Comparison of ENCODE assay signal across 2 cellular contexts in the genomic region with DNA sequence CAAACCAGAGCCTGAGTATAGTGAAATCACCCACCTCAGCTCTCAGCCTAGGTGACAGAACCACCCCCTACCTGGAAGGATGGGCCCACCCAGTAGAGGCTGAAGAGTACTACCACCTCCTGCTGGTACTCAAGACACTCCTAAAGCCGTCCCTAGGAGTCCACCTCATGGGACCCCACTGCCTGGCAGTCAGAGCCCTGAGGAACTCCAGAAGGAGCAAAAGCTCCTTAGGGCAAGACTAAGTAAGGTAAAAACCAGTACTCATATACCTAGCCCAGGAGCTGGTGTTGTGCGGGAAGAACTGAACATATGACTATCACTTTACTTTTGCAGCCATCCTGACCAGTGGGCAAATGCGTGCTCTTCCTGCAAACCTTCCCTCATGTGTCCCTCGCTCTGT.
TF ChIP-seq lines count a peak whose summit lies in the region.

No MANE protein-coding gene starts in this region.

TF ChIP-seq in K562, 482 proteins besides CTCF, POLR2A, EP300 and RAD21:
- peak; percentile 20 for TF ChIP-seq CHD1 (IDR thresholded peaks at IDR 0.05; ENCODE audit: low read length)
- no peak for TF ChIP-seq ATF4 (CRISPR knock-in tag; IDR thresholded peaks at IDR 0.05)
- TF ChIP-seq ZBED1 (IDR thresholded peaks at IDR 0.05): 0 out of 2 replicates have a peak, but pooled peaks have one; percentile 58
- TF ChIP-seq RNF2 (IDR thresholded peaks at IDR 0.05): no peak

TF ChIP-seq in HepG2, 621 proteins besides CTCF, POLR2A, EP300 and RAD21:
- peak; percentile 76 for TF ChIP-seq RBM22 (optimal IDR thresholded peaks at IDR 0.05; ENCODE audit: low read length)
- no peak for TF ChIP-seq ZNF737 (CRISPR knock-in tag; IDR thresholded peaks at IDR 0.05; ENCODE audit: borderline replicate concordance)
